ENCODE assay signal across 35 cellular contexts in the genomic region with DNA sequence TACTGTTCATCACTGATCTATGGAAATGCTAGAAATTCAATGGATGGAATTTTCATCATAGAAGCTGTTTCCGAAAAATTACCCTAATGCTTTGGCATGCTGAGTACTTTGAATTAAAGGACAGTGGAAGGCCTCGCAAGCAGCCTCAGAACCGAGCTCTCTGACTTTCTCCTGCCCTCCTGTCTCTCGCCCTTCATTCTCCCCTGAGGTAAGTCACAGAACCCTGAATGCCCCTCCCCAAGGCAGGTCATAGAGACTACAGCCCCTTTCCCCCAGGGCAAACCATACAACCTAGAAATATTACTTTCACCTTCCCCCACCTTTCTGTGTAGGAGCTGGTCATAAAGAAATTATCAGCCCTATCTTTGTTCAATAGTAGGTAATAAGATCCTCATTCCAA.
"Had no signal": no experiment of that assay in that cellular context is flagged by ENCODE, and none has a peak within 500 bp of the region (broad histone marks: within the 10 kb centered on the region; RNA-seq: fewer than 3 reads in every experiment).

No MANE protein-coding gene starts in this region.

- H3K9ac ChIP-seq: SK-N-SH had no signal

- DNase-seq: activated B cell treated with CpG ODN at 0.5 μM for 24 hours; activated CD4-positive, alpha-beta memory T cell treated with anti-CD3 and anti-CD28 coated beads for 36 hours; activated CD4-positive, alpha-beta T cell treated with anti-CD3 and anti-CD28 coated beads for 4 hours; activated CD4-positive, alpha-beta T cell treated with anti-CD3 and anti-CD28 coated beads, Interleukin-2, amount 50 U/mL, for 1 hour; activated CD4-positive, CD25-positive, alpha-beta regulatory T cell treated with anti-CD3 and anti-CD28 coated beads, Interleukin-2, amount 50 U/mL, for 72 hours; activated CD8-positive, alpha-beta memory T cell treated with anti-CD3 and anti-CD28 coated beads, Interleukin-2, amount 50 U/mL, for 4 hours; activated gamma-delta T cell treated with Interleukin-2 at 50 U/mL for 16 hours; activated naive CD4-positive, alpha-beta T cell treated with anti-CD3 and anti-CD28 coated beads for 36 hours; activated T-cell treated with anti-CD3 and anti-CD28 coated beads for 4 hours; activated T-cell treated with anti-CD3 and anti-CD28 coated beads, Interleukin-2, amount 50 U/mL, for 4 hours; adrenal gland; central memory CD4-positive, alpha-beta T cell; Karpas-422; KBM-7; NCI-H1048; NCI-H1105 treated with DMSO at 0.1 percent for 48 hours; NCI-H1436; NCI-H1694; NCI-H2029; NCI-H345; NCI-H524 treated with DMSO at 0.1 percent for 48 hours; NK-92 treated with Interleukin-12 subunit alpha and Interleukin-12 subunit beta, amount 100 ng/mL, for 24 hours; OCI-M1; SHP77; SJCRH30; T-cell; T-helper 2 cell; T-helper 9 cell had no signal

- H3K4me1 Mint-ChIP-seq: activated B cell treated with CpG ODN at 0.5 μM for 24 hours had no signal

- H3K9me3 Mint-ChIP-seq: activated B cell treated with CpG ODN at 0.5 μM for 24 hours; activated CD4-positive, alpha-beta memory T cell treated with anti-CD3 and anti-CD28 coated beads for 36 hours; activated naive CD4-positive, alpha-beta T cell treated with anti-CD3 and anti-CD28 coated beads for 36 hours; activated naive CD4-positive, alpha-beta T cell treated with anti-CD3 and anti-CD28 coated beads, Interleukin-2, amount 50 U/mL, for 72 hours; activated T-cell treated with anti-CD3 and anti-CD28 coated beads, Interleukin-2, amount 50 U/mL, for 4 hours; activated T-helper 1 cell treated with anti-CD3 and anti-CD28 coated beads, Interleukin-12 subunit alpha, Interleukin-12 subunit beta, Interleukin-2, Interleukin-4 antibody, amounts not matched to agents 30 ng/mL and 10 ng/mL and 1 ng/mL, durations not matched to agents 14 hours and 24 hours and 36 hours; IgD-negative memory B cell; T-cell had no signal

- H3K4me3 Mint-ChIP-seq: activated B cell treated with CpG ODN at 0.5 μM for 24 hours; activated CD4-positive, alpha-beta memory T cell treated with anti-CD3 and anti-CD28 coated beads for 36 hours; activated naive CD4-positive, alpha-beta T cell treated with anti-CD3 and anti-CD28 coated beads for 36 hours; activated T-cell treated with anti-CD3 and anti-CD28 coated beads, Interleukin-2, amount 50 U/mL, for 4 hours; activated T-helper 1 cell treated with anti-CD3 and anti-CD28 coated beads, Interleukin-12 subunit alpha, Interleukin-12 subunit beta, Interleukin-2, Interleukin-4 antibody, amounts not matched to agents 30 ng/mL and 10 ng/mL and 1 ng/mL, durations not matched to agents 14 hours and 24 hours and 36 hours; brain; IgD-negative memory B cell had no signal

- H3K27me3 ChIP-seq: adrenal gland, SJCRH30 had no signal

- FAIRE-seq: bronchial epithelial cell had no signal

- H3K27ac Mint-ChIP-seq: activated B cell treated with CpG ODN at 0.5 μM for 24 hours; activated CD4-positive, alpha-beta memory T cell treated with anti-CD3 and anti-CD28 coated beads for 36 hours; activated naive CD4-positive, alpha-beta T cell treated with anti-CD3 and anti-CD28 coated beads for 36 hours; activated naive CD4-positive, alpha-beta T cell treated with anti-CD3 and anti-CD28 coated beads, Interleukin-2, amount 50 U/mL, for 72 hours; activated T-helper 1 cell treated with anti-CD3 and anti-CD28 coated beads, Interleukin-12 subunit alpha, Interleukin-12 subunit beta, Interleukin-2, Interleukin-4 antibody, amounts not matched to agents 30 ng/mL and 10 ng/mL and 1 ng/mL, durations not matched to agents 14 hours and 24 hours and 36 hours; IgD-negative memory B cell; T-cell had no signal

- H3K27me3 Mint-ChIP-seq: activated B cell treated with CpG ODN at 0.5 μM for 24 hours; activated CD4-positive, alpha-beta memory T cell treated with anti-CD3 and anti-CD28 coated beads for 36 hours; brain; T-cell had no signal

- H3K4me3 ChIP-seq: adrenal gland, SJCRH30 had no signal

- H3K36me3 Mint-ChIP-seq: activated CD4-positive, alpha-beta memory T cell treated with anti-CD3 and anti-CD28 coated beads for 36 hours; activated naive CD4-positive, alpha-beta T cell treated with anti-CD3 and anti-CD28 coated beads, Interleukin-2, amount 50 U/mL, for 72 hours; brain; IgD-negative memory B cell; T-cell had no signal

- H3K27ac ChIP-seq: adrenal gland, SJCRH30, VCaP had no signal

- ATAC-seq: activated T-cell treated with anti-CD3 and anti-CD28 coated beads, Interleukin-2, amount 50 U/mL, for 4 hours had no signal

- H3K9me3 ChIP-seq: adrenal gland, SJCRH30, SK-N-SH had no signal

- H3K36me3 ChIP-seq: adrenal gland, SJCRH30 had no signal
